In the genomic region with DNA sequence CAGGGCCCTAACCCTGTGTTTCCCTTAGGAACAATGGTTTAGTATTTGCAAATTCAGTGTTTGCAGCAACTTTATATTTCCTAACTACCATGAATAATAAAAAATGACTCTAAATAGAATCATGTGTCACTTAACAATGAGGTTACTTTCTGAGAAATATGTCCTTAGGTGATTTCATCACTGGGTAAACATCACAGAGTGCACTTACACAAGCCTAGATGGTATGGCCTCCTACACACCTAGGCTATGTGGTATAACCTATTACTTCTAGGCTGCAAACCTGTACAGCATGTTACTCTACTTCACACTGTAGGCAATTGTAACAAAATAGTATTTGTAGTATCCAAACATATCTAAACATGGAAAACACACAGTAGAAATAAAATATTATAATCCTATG, we compare ENCODE assay signal across 23 cellular contexts.
A peak's percentile ranks its signal among the peaks of the same experiment; 100 is the strongest.
DNase-seq lines count a peak whose midpoint lies in the region; ATAC-seq, FAIRE-seq and TF ChIP-seq lines count a peak whose summit lies in the region.
"Had no signal": no experiment of that assay in that cellular context is flagged by ENCODE, and none has a peak within 500 bp of the region (broad histone marks: within the 10 kb centered on the region; RNA-seq: fewer than 3 reads in every experiment).

No MANE protein-coding gene starts in this region.

- no peaks in the 10 kb centered on the region for H3K9me2 ChIP-seq in GM23248 (ENCODE audit: insufficient read depth)

- POLR2A ChIA-PET in HepG2 (lab: Yijun Ruan, JAX): no interaction called here

- TF ChIP-seq CTCF in HepG2 (CRISPR knock-in tag; IDR thresholded peaks at IDR 0.05) (no peak), right lobe of liver (IDR thresholded peaks at IDR 0.05) (no peak), epithelial cell of esophagus (IDR thresholded peaks at IDR 0.05; ENCODE audit: insufficient read depth, low read depth, low read length, missing control alignments) (no peak), left lung (IDR thresholded peaks at IDR 0.05) (no peak), ascending aorta (IDR thresholded peaks at IDR 0.05) (no peak)

- H3K4me2 ChIP-seq in HepG2 (ENCODE audit: low read depth, low read length) (no peak overlapping the region), GM23248 (ENCODE audit: unreplicated experiment) (no peak overlapping the region)

- no peak for TF ChIP-seq RAD21 in HepG2 (CRISPR knock-in tag; IDR thresholded peaks at IDR 0.05)

- H3K27ac ChIP-seq in HepG2 (ENCODE audit: extremely low read length, insufficient read depth, low read length) (no peak overlapping the region), right lobe of liver (no peak overlapping the region), left lung (no peak overlapping the region), ascending aorta (no peak overlapping the region), GM23248 (no peak overlapping the region)
- H3K27ac ChIP-seq: SK-N-MC had no signal

- H3F3A ChIP-seq in GM23248 (ENCODE audit: insufficient read depth): no peaks in the 10 kb centered on the region

- TF ChIP-seq POLR2A in HepG2 (IDR thresholded peaks at IDR 0.05; ENCODE audit: insufficient read depth in 1 of 2, low read depth in 2 of 2, low read length in 2 of 2) (no peak), right lobe of liver (IDR thresholded peaks at IDR 0.05) (no peak)

- in situ Hi-C loops in HepG2 (cut with HindIII; ENCODE audit: extremely low pct_ligation_motif_present, low pct_unique_long_range_greater_than_20kb): no loop called here
- in situ Hi-C loops in GM23248 (cut with MboI): no loop called here

- H3K27me3 ChIP-seq in HepG2 (ENCODE audit: control insufficient read depth in 1 of 2, insufficient read depth in 2 of 2, low read length in 2 of 2) (no peaks in the 10 kb centered on the region), right lobe of liver (no peaks in the 10 kb centered on the region), left lung (no peaks in the 10 kb centered on the region), ascending aorta (no peaks in the 10 kb centered on the region), GM23248 (replicated peaks; ENCODE audit: insufficient read depth) (no peaks in the 10 kb centered on the region)

- no peak for FAIRE-seq in HepG2 (lab: Jason Lieb, UNC)
- FAIRE-seq: A204.1, D721Med, K562 had no signal

- TF ChIP-seq EP300 in HepG2 (IDR thresholded peaks at IDR 0.05; ENCODE audit: low read depth in 2 of 2, low read length in 2 of 2): no peak
- no peak for TF ChIP-seq EP300 in HepG2 (CRISPR knock-in tag; IDR thresholded peaks at IDR 0.05; ENCODE audit: borderline replicate concordance)

- H3K36me3 ChIP-seq in HepG2 (replicated peaks in 1 of 2; ENCODE audit: control insufficient read depth in 1 of 2, insufficient read depth in 2 of 2, low read length in 2 of 2) (no peaks in the 10 kb centered on the region), right lobe of liver (no peaks in the 10 kb centered on the region), left lung (no peaks in the 10 kb centered on the region), ascending aorta (no peaks in the 10 kb centered on the region), GM23248 (ENCODE audit: low read depth) (no peaks in the 10 kb centered on the region)

- CTCF ChIA-PET in HepG2 (lab: Yijun Ruan, JAX; ENCODE audit: low intra/inter-chr PET ratio, low total read pairs): no interaction called here

- no peaks in the 10 kb centered on the region for H3K4me1 ChIP-seq in HepG2 (ENCODE audit: insufficient read depth, low read length)
- no peaks in the 10 kb centered on the region for H3K4me1 ChIP-seq in right lobe of liver
- H3K4me1 ChIP-seq in left lung: no peaks in the 10 kb centered on the region
- no peaks in the 10 kb centered on the region for H3K4me1 ChIP-seq in ascending aorta
- no peaks in the 10 kb centered on the region for H3K4me1 ChIP-seq in GM23248 (ENCODE audit: insufficient read depth)

- no peak overlapping the region for H2AFZ ChIP-seq in HepG2 (ENCODE audit: low read length)
- no peak overlapping the region for H2AFZ ChIP-seq in GM23248

- H3K9me3 ChIP-seq in HepG2 (ENCODE audit: low read length) (no peaks in the 10 kb centered on the region), right lobe of liver (no peaks in the 10 kb centered on the region), left lung (no peaks in the 10 kb centered on the region), ascending aorta (no peaks in the 10 kb centered on the region), GM23248 (ENCODE audit: low read depth) (no peaks in the 10 kb centered on the region)

- H4K20me1 ChIP-seq in HepG2 (ENCODE audit: insufficient read depth, low read length) (no peaks in the 10 kb centered on the region), GM23248 (ENCODE audit: insufficient read depth) (no peaks in the 10 kb centered on the region)

- no TSS peak for BruUV-seq in HepG2 (replicated peaks; lab: Mats Ljungman, UMichigan)

- H3K79me2 ChIP-seq in HepG2 (ENCODE audit: insufficient read depth, low read length) (no peaks in the 10 kb centered on the region), GM23248 (ENCODE audit: insufficient read depth) (no peaks in the 10 kb centered on the region)

- H3K9ac ChIP-seq in HepG2 (ENCODE audit: insufficient read depth, low read depth, low read length): no peak overlapping the region
- H3K9ac ChIP-seq in GM23248: no peak overlapping the region

- DNase-seq in HepG2 (ENCODE audit: low spot score) (peak; percentile 36), right lobe of liver (no peak), epithelial cell of esophagus (ENCODE audit: low read depth) (peak; percentile 84), left lung (no peak), ascending aorta (ENCODE audit: low spot score in 2 of 2) (no peak), OCI-M2 (lab: John Stamatoyannopoulos, UW; ENCODE audit: unreplicated experiment) (no peak), GM23248 (no peak)
- DNase-seq: DMS79, H9, HFFc6, NCI-H1092 treated with DMSO at 0.1 percent for 48 hours, NCI-H1436 treated with DMSO at 0.1 percent for 48 hours, NCI-H1930, NCI-H2227 treated with DMSO at 0.1 percent for 48 hours, NCI-H524, NCI-H82, OCI-M1, SHP77, SW 1271 had no signal

- no peak overlapping the region for H3K4me3 ChIP-seq in HepG2 (replicated peaks in 1 of 3; ENCODE audit: insufficient read depth in 1 of 3, low read depth in 2 of 3, low read length in 3 of 3)
- H3K4me3 ChIP-seq in right lobe of liver: no peak overlapping the region
- no peak overlapping the region for H3K4me3 ChIP-seq in epithelial cell of esophagus (ENCODE audit: low read length)
- H3K4me3 ChIP-seq in left lung: no peak overlapping the region
- H3K4me3 ChIP-seq in ascending aorta: no peak overlapping the region
- H3K4me3 ChIP-seq in GM23248: no peak overlapping the region
- H3K4me3 ChIP-seq: K562, SK-N-MC had no signal

- ATAC-seq in HepG2 (peak; percentile 50; the same call in 2 of the 3 replicates), right lobe of liver (no peak), left lung (peak; percentile 85)
- ATAC-seq: K562 had no signal

- intact Hi-C loops in HepG2 (cut with micrococcal nuclease; ENCODE audit: unreplicated experiment): no loop called here
- intact Hi-C loops in right lobe of liver (cut with DNase I): no loop called here
- intact Hi-C loops in left lung (cut with DNase I): no loop called here
- intact Hi-C loops in ascending aorta (cut with DNase I): no loop called here

TF ChIP-seq in HepG2, 621 proteins besides CTCF, POLR2A, EP300 and RAD21 (continues in another document):
- TF ChIP-seq, protein P1, sequence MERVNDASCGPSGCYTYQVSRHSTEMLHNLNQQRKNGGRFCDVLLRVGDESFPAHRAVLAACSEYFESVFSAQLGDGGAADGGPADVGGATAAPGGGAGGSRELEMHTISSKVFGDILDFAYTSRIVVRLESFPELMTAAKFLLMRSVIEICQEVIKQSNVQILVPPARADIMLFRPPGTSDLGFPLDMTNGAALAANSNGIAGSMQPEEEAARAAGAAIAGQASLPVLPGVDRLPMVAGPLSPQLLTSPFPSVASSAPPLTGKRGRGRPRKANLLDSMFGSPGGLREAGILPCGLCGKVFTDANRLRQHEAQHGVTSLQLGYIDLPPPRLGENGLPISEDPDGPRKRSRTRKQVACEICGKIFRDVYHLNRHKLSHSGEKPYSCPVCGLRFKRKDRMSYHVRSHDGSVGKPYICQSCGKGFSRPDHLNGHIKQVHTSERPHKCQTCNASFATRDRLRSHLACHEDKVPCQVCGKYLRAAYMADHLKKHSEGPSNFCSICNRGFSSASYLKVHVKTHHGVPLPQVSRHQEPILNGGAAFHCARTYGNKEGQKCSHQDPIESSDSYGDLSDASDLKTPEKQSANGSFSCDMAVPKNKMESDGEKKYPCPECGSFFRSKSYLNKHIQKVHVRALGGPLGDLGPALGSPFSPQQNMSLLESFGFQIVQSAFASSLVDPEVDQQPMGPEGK (CRISPR knock-in tag; IDR thresholded peaks at IDR 0.05): no peak
- peak; percentile 56; the same call in 1 of the 2 replicates for TF ChIP-seq CEBPB (IDR thresholded peaks at IDR 0.05; ENCODE audit: borderline replicate concordance, low read depth, low read length)
- no peak for TF ChIP-seq YEATS4 (CRISPR knock-in tag; IDR thresholded peaks at IDR 0.05; ENCODE audit: borderline replicate concordance)
- TF ChIP-seq SOX13 (IDR thresholded peaks at IDR 0.05): no peak
- no peak for TF ChIP-seq SOX13 (CRISPR knock-in tag; conservative IDR thresholded peaks at IDR 0.05 in 1 of 2, IDR thresholded peaks at IDR 0.05 in 1 of 2)
- peak; percentile 74 for TF ChIP-seq FOXA3 (CRISPR knock-in tag; IDR thresholded peaks at IDR 0.05)
- no peak for TF ChIP-seq RBM22 (optimal IDR thresholded peaks at IDR 0.05; ENCODE audit: low read length)
- no peak for TF ChIP-seq ZFY (CRISPR knock-in tag; IDR thresholded peaks at IDR 0.05)
- no peak for TF ChIP-seq LCORL (IDR thresholded peaks at IDR 0.05)
- TF ChIP-seq LCORL (CRISPR knock-in tag; IDR thresholded peaks at IDR 0.05): no peak
- TF ChIP-seq PAF1 (CRISPR knock-in tag; IDR thresholded peaks at IDR 0.05): no peak
- no peak for TF ChIP-seq SRSF1 (optimal IDR thresholded peaks at IDR 0.05; ENCODE audit: low read depth, low read length)
- TF ChIP-seq SRSF4 (IDR thresholded peaks at IDR 0.05; ENCODE audit: low read depth, low read length, poor library complexity, severe bottlenecking): no peak
- TF ChIP-seq HNF4A (CRISPR knock-in tag; IDR thresholded peaks at IDR 0.05): 0 out of 2 replicates have a peak, but pooled peaks have one; percentile 6
- TF ChIP-seq HOXD1 (CRISPR knock-in tag; IDR thresholded peaks at IDR 0.05): no peak
- no peak for TF ChIP-seq HOXA9 (CRISPR knock-in tag; IDR thresholded peaks at IDR 0.05; ENCODE audit: borderline replicate concordance)
- no peak for TF ChIP-seq EED (CRISPR knock-in tag; IDR thresholded peaks at IDR 0.05)

Comparison
In these comparisons a context has a peak if more than half of its experiments do, and no peak if none do; other contexts are left out.
1. ATAC-seq: peak in HepG2 (single experiment) and left lung (single experiment); none in right lobe of liver (0 of 4).
2. DNase-seq: peak in HepG2 (single experiment) and epithelial cell of esophagus (single experiment); none in right lobe of liver (0 of 3), left lung (0 of 2), ascending aorta (0 of 2), OCI-M2 (single experiment) and GM23248 (single experiment).